27 cellular contexts compared by ENCODE assay signal in the genomic region with DNA sequence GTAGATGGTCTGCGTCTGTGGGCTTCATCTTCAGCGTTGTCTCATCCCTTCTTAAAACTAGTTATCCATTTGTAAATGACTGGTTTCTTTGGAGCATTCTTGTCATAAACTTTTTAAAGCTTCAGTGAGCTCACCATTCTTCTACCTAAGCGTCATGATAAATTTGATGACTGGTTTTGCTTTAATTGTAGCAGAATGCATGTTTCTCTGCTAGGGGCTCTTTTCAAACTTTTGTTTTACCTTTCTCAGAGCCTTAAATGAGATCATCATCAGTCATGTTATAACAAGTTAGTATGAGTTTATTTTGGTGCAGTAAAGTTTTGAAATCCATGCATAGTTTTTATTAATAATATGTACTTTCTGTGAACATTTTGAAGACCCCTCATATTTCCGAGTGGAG. TPM values are rescaled to one million over a fixed set of nuclear protein-coding genes. Genes with fewer than 3 reads are reported as not detected.
"Had no signal": no experiment of that assay in that cellular context is flagged by ENCODE, and none has a peak within 500 bp of the region (broad histone marks: within the 10 kb centered on the region; RNA-seq: fewer than 3 reads in every experiment).

No MANE protein-coding gene starts in this region.

- H3K27me3 ChIP-seq: dorsolateral prefrontal cortex, gastroesophageal sphincter had no signal

- H3K4me3 Mint-ChIP-seq: immature natural killer cell, mesothelial cell of epicardium, naive B cell had no signal

- H3K4me1 ChIP-seq: esophagus squamous epithelium, gastroesophageal sphincter, heart left ventricle, left lung, lower lobe of right lung had no signal

- H3K4me1 Mint-ChIP-seq: immature natural killer cell, naive B cell had no signal

- DNase-seq: dermis blood vessel endothelial cell; dorsolateral prefrontal cortex; effector CD4-positive, alpha-beta T cell; effector memory CD4-positive, alpha-beta T cell; erythroblast; esophagus squamous epithelium; foreskin fibroblast; heart left ventricle; hypothalamus; immature natural killer cell; islet precursor cell; kidney; kidney glomerular epithelial cell; left cardiac atrium; left lung; left ventricle myocardium superior; lower lobe of right lung; mesenchymal stem cell; mucosa of descending colon; naive B cell had no signal

- H3K79me2 ChIP-seq: hepatocyte had no signal

- H3K9me3 Mint-ChIP-seq: mesothelial cell of epicardium had no signal

- H3K27ac ChIP-seq: coronary artery, epithelial cell of prostate, esophagus squamous epithelium, gastroesophageal sphincter, heart left ventricle, hepatocyte, left lung, lower lobe of right lung had no signal

- H3K9me3 ChIP-seq: esophagus squamous epithelium, gastroesophageal sphincter, heart left ventricle, left lung, lower lobe of right lung, mucosa of descending colon had no signal

- H3K4me2 ChIP-seq: hepatocyte had no signal

- H3K4me3 ChIP-seq: coronary artery, dorsolateral prefrontal cortex, esophagus squamous epithelium, gastroesophageal sphincter, heart left ventricle, hepatocyte, left lung, lower lobe of right lung, mucosa of descending colon had no signal

- H3K36me3 Mint-ChIP-seq: mesothelial cell of epicardium had no signal

- ATAC-seq: esophagus mucosa, gastroesophageal sphincter, heart left ventricle, left cardiac atrium, left lung, left ventricle myocardium superior, lower lobe of right lung, mucosa of descending colon had no signal

- H3K36me3 ChIP-seq: esophagus squamous epithelium, gastroesophageal sphincter, heart left ventricle, left lung, lower lobe of right lung had no signal

- H3K27ac Mint-ChIP-seq: immature natural killer cell, mesothelial cell of epicardium, naive B cell had no signal

- H2AFZ ChIP-seq: hepatocyte had no signal

RNA-seq across cellular contexts. Expression of a gene that starts 6.3 kb away (rescaled TPM):
- total RNA-seq: endothelial cell of umbilical vein had no signal
- polyA plus RNA-seq: endothelial cell of umbilical vein, immature natural killer cell had no signal
